ENCODE assay signal across 14 cellular contexts in genomic region chr10:85646312-85646711, GRCh38.
DNase-seq lines count a peak whose midpoint lies in the region; ATAC-seq and TF ChIP-seq lines count a peak whose summit lies in the region.
"Had no signal": no experiment of that assay in that cellular context is flagged by ENCODE, and none has a peak within 500 bp of the region (broad histone marks: within the 10 kb centered on the region; RNA-seq: fewer than 3 reads in every experiment).

No MANE protein-coding gene starts in this region.

- no peaks in the 10 kb centered on the region for H3K27me3 ChIP-seq in MG63
- H3K27me3 ChIP-seq in H7 (ENCODE audit: control insufficient read depth, insufficient read depth, low read length): no peaks in the 10 kb centered on the region
- H3K27me3 ChIP-seq: spleen had no signal

- CTCF ChIA-PET in RWPE1 (lab: Yijun Ruan, JAX): interaction anchor here (0.5 kb wide), 1 partner anchor 1620 kb away, joined by 5 read pairs; no protein-coding TSS in a partner anchor

- no peak overlapping the region for H3K27ac Mint-ChIP-seq in type B pancreatic cell
- H3K27ac Mint-ChIP-seq: activated naive CD8-positive, alpha-beta T cell treated with anti-CD3 and anti-CD28 coated beads, Interleukin-2, amount 50 U/mL, for 24 hours; nephron progenitor cell had no signal

- peaks cover 39% of the 10 kb centered on the region for H3K4me1 Mint-ChIP-seq in type B pancreatic cell (ENCODE audit: unreplicated experiment)
- H3K4me1 Mint-ChIP-seq: activated naive CD8-positive, alpha-beta T cell treated with anti-CD3 and anti-CD28 coated beads, Interleukin-2, amount 50 U/mL, for 24 hours had no signal

- H3K27me3 Mint-ChIP-seq in type B pancreatic cell: no peaks in the 10 kb centered on the region
- H3K27me3 Mint-ChIP-seq: activated naive CD8-positive, alpha-beta T cell treated with anti-CD3 and anti-CD28 coated beads, Interleukin-2, amount 50 U/mL, for 24 hours had no signal

- no peak overlapping the region for H3K4me3 Mint-ChIP-seq in type B pancreatic cell
- H3K4me3 Mint-ChIP-seq: activated naive CD8-positive, alpha-beta T cell treated with anti-CD3 and anti-CD28 coated beads, Interleukin-2, amount 50 U/mL, for 24 hours; nephron progenitor cell had no signal

- no peaks in the 10 kb centered on the region for H3K36me3 Mint-ChIP-seq in type B pancreatic cell

- H3K27ac ChIP-seq in RWPE1: no peak overlapping the region
- H3K27ac ChIP-seq: spleen had no signal

- no peak for ATAC-seq in HG02870 (IDR thresholded peaks at IDR 0.05; ENCODE audit: unreplicated experiment)
- ATAC-seq: activated naive CD8-positive, alpha-beta T cell treated with anti-CD3 and anti-CD28 coated beads, Interleukin-2, amount 50 U/mL, for 24 hours had no signal

- H3K36me3 ChIP-seq in MG63 (no peaks in the 10 kb centered on the region), H7 (replicated peaks; ENCODE audit: control insufficient read depth, insufficient read depth, low read length) (no peaks in the 10 kb centered on the region)
- H3K36me3 ChIP-seq: spleen had no signal

- TF ChIP-seq CTCF in RWPE1 (conservative IDR thresholded peaks at IDR 0.05; ENCODE audit: low read depth): no peak
- TF ChIP-seq CTCF in type B pancreatic cell (conservative IDR thresholded peaks at IDR 0.05): no peak

- POLR2A ChIA-PET in RWPE1 (lab: Yijun Ruan, JAX; ENCODE audit: low non-redundant PET): no interaction called here

- H3K9me3 Mint-ChIP-seq in type B pancreatic cell: no peaks in the 10 kb centered on the region
- H3K9me3 Mint-ChIP-seq: activated naive CD8-positive, alpha-beta T cell treated with anti-CD3 and anti-CD28 coated beads, Interleukin-2, amount 50 U/mL, for 24 hours; nephron progenitor cell had no signal

- H3K4me3 ChIP-seq in MG63 (no peak overlapping the region), H7 (ENCODE audit: insufficient read depth, low read depth, low read length) (no peak overlapping the region)
- H3K4me3 ChIP-seq: spleen had no signal

- no peaks in the 10 kb centered on the region for H3K9me3 ChIP-seq in MG63
- H3K9me3 ChIP-seq: spleen had no signal

- peak; percentile 67 for DNase-seq in COLO668 (lab: John Stamatoyannopoulos, UW; ENCODE audit: unreplicated experiment)
- peak; percentile 43 for DNase-seq in MG63
- DNase-seq in RWPE1 (ENCODE audit: low spot score): peak; percentile 79
- peak; percentile 3 for DNase-seq in iris pigment epithelial cell (ENCODE audit: low read depth)
- no peak for DNase-seq in H7
- DNase-seq in type B pancreatic cell (ENCODE audit: extremely low spot score, unreplicated experiment): no peak
- DNase-seq in GM19240 (ENCODE audit: insufficient read length, low spot score): no peak
- DNase-seq: activated naive CD8-positive, alpha-beta T cell treated with anti-CD3 and anti-CD28 coated beads, Interleukin-2, amount 50 U/mL, for 24 hours; islet precursor cell; nephron progenitor cell; spleen; stimulated activated CD8-positive, alpha-beta memory T cell treated with anti-CD3 and anti-CD28 coated beads, Interleukin-4, amount 100 ng/mL, for 48 hours; T-helper 1 cell had no signal

Comparison
In these comparisons a context has a peak if more than half of its experiments do, and no peak if none do; other contexts are left out.
1. DNase-seq: peak in COLO668 (single experiment), MG63 (single experiment), RWPE1 (single experiment) and iris pigment epithelial cell (single experiment); none in H7 (single experiment), type B pancreatic cell (single experiment) and GM19240 (single experiment).